8 cellular contexts compared by ENCODE assay signal in the genomic region with DNA sequence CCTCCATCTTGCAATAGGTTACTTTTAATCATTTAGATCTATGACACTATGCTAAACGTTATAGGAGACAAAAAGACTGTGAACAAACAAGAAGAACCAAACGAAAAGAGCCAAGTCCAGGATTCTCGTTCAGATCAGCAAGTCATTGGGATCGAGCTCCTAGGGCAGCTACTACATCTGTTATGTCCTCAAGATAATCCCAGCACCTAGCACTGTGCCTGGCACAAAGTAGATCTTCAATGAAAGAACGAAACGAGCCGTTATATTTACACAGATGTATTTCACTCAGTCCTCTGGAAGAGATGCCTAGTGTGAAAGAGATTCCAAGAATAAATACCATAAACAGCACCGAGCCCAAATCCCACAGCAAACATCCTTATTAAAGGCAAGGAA. TPM values are rescaled to one million over a fixed set of nuclear protein-coding genes. Genes with fewer than 3 reads are reported as not detected.
DNase-seq lines count a peak whose midpoint lies in the region; ATAC-seq and TF ChIP-seq lines count a peak whose summit lies in the region.

No MANE protein-coding gene starts in this region.

- H3K4me1 ChIP-seq in A673 (ENCODE audit: insufficient read depth, low read length, poor library complexity, severe bottlenecking) (peaks cover 12% of the 10 kb centered on the region), spleen (peaks cover 12 to 51% (median 30%) of the 10 kb centered on the region in 6 donors)

- H3K27me3 Mint-ChIP-seq in activated CD8-positive, alpha-beta T cell treated with anti-CD3 and anti-CD28 coated beads, Interleukin-2, amount 10 ng/mL, durations not matched to agents 7 days and 5 days (ENCODE audit: low read depth): no peaks in the 10 kb centered on the region

- H3K36me3 ChIP-seq in A673 (ENCODE audit: insufficient read depth, low read length, poor library complexity, severe bottlenecking) (peaks cover 13% of the 10 kb centered on the region), spleen (peaks cover 0 to 23% (median 3%) of the 10 kb centered on the region in 6 donors)

- CTCF ChIA-PET in A673 (lab: Charles Lee): interaction anchor here (1.0 to 2.4 kb wide), 2 partner anchors 16 to 18 kb away, joined by 5 to 8 read pairs; no protein-coding TSS in a partner anchor
- CTCF ChIA-PET in activated CD8-positive, alpha-beta T cell treated with anti-CD3 and anti-CD28 coated beads, Interleukin-2, amount 10 ng/mL, durations not matched to agents 7 days and 5 days (lab: Charles Lee): interaction anchor here (1.4 to 12.5 kb wide), 5 partner anchors 16 to 303 kb away, joined by 3 to 96 read pairs (median 7); no protein-coding TSS in a partner anchor

- no peak for TF ChIP-seq POLR2A in spleen (IDR thresholded peaks at IDR 0.05)

- DNase-seq in A673 (ENCODE audit: low spot score): no peak
- no peak for DNase-seq in activated CD8-positive, alpha-beta T cell treated with anti-CD3 and anti-CD28 coated beads, Interleukin-2, amount 10 ng/mL, durations not matched to agents 7 days and 5 days
- DNase-seq in hippocampal formation (lab: John Stamatoyannopoulos, UW): peak; percentile 56 to 63
- no peak for DNase-seq in spleen
- no peak for DNase-seq in dedifferentiated amniotic fluid mesenchymal stem cell (ENCODE audit: extremely low spot score)
- no peak for DNase-seq in amniotic stem cell (lab: John Stamatoyannopoulos, UW)
- no peak for DNase-seq in SHP77 (lab: John Stamatoyannopoulos, UW)

- peaks cover 46% of the 10 kb centered on the region for H3K4me1 Mint-ChIP-seq in activated CD8-positive, alpha-beta T cell treated with anti-CD3 and anti-CD28 coated beads, Interleukin-2, amount 10 ng/mL, durations not matched to agents 7 days and 5 days (ENCODE audit: low read depth)

- ATAC-seq in GM21717 (IDR thresholded peaks at IDR 0.05; ENCODE audit: unreplicated experiment): peak; percentile 2
- ATAC-seq in activated CD8-positive, alpha-beta T cell treated with anti-CD3 and anti-CD28 coated beads, Interleukin-2, amount 10 ng/mL, durations not matched to agents 7 days and 5 days: peak; percentile 0

- peaks cover 4% of the 10 kb centered on the region for H3K9me3 Mint-ChIP-seq in activated CD8-positive, alpha-beta T cell treated with anti-CD3 and anti-CD28 coated beads, Interleukin-2, amount 10 ng/mL, durations not matched to agents 7 days and 5 days (ENCODE audit: insufficient read depth)

- POLR2A ChIA-PET in A673 (lab: Charles Lee; ENCODE audit: low non-redundant PET): no interaction called here
- POLR2A ChIA-PET in activated CD8-positive, alpha-beta T cell treated with anti-CD3 and anti-CD28 coated beads, Interleukin-2, amount 10 ng/mL, durations not matched to agents 7 days and 5 days (lab: Charles Lee): interaction anchor here (0.7 to 2.1 kb wide), 7 partner anchors 11 to 447 kb away, joined by 3 to 13 read pairs (median 3); a partner anchor contains a TSS

- BruUV-seq in A673 (replicated peaks; lab: Mats Ljungman, UMichigan): no TSS peak

- H3K9me3 ChIP-seq in A673 (ENCODE audit: low read depth, low read length, poor library complexity, severe bottlenecking) (no peaks in the 10 kb centered on the region), spleen (no peaks in the 10 kb centered on the region)

- peaks cover 38% of the 10 kb centered on the region for H3K36me3 Mint-ChIP-seq in activated CD8-positive, alpha-beta T cell treated with anti-CD3 and anti-CD28 coated beads, Interleukin-2, amount 10 ng/mL, durations not matched to agents 7 days and 5 days (ENCODE audit: low read depth)

- H3K27ac ChIP-seq in A673 (ENCODE audit: low read depth, low read length, poor library complexity, severe bottlenecking) (peak overlapping the region; percentile 90), spleen (peak overlapping the region; percentile 91 to 98 (median 96))

- WGBS in spleen, 5 donors: 1 to 12% (median 4%) methylated on average over 8 of the region's 8 CpGs

- no peaks in the 10 kb centered on the region for H3K27me3 ChIP-seq in A673 (replicated peaks; ENCODE audit: insufficient read depth, low read depth, low read length, poor library complexity)
- no peaks in the 10 kb centered on the region for H3K27me3 ChIP-seq in spleen (replicated peaks in 1 of 7)

- H3K4me3 ChIP-seq in A673 (ENCODE audit: low read depth, low read length, poor library complexity, severe bottlenecking): peak overlapping the region; percentile 95
- H3K4me3 ChIP-seq in spleen: peak overlapping the region; percentile 87 to 98 (median 93)

- H3K27ac Mint-ChIP-seq in activated CD8-positive, alpha-beta T cell treated with anti-CD3 and anti-CD28 coated beads, Interleukin-2, amount 10 ng/mL, durations not matched to agents 7 days and 5 days: peak overlapping the region; percentile 96

- H3K4me3 Mint-ChIP-seq in activated CD8-positive, alpha-beta T cell treated with anti-CD3 and anti-CD28 coated beads, Interleukin-2, amount 10 ng/mL, durations not matched to agents 7 days and 5 days: peak overlapping the region; percentile 99

- intact Hi-C loops in A673 (cut with micrococcal nuclease; ENCODE audit: unreplicated experiment): no loop called here
- intact Hi-C loops in spleen (cut with DNase I; ENCODE audit: low total_unique reads): no loop called here

- TF ChIP-seq CTCF in A673 (conservative IDR thresholded peaks at IDR 0.05; ENCODE audit: low read depth, low read length) (no peak), spleen (IDR thresholded peaks at IDR 0.05 in 8 of 11, conservative IDR thresholded peaks at IDR 0.05 in 3 of 11) (no peak)

RNA-seq across cellular contexts. Expression of a gene that starts 0.5 kb away (rescaled TPM):
- total RNA-seq in A673 (2021): 8.4 and 8.8 TPM in 2 replicates
- total RNA-seq in activated CD8-positive, alpha-beta T cell treated with anti-CD3 and anti-CD28 coated beads, Interleukin-2, amount 10 ng/mL, durations not matched to agents 7 days and 5 days: 10 to 100 TPM in 1 of 2 experiments, 1 to 10 TPM in 1; 9.8 to 11.9 TPM
- total RNA-seq in spleen: 10 to 100 TPM in 2 of 7 donors, 1 to 10 TPM in 5; 6.9 to 13.7 (median 8.2) TPM
- 1 to 10 TPM; 2.5 to 6.4 (median 4.7) TPM for polyA plus RNA-seq in spleen

RNA-seq across cellular contexts. Expression of a gene that starts 0.7 kb away (rescaled TPM):
- total RNA-seq in A673 (2021) (45.6 and 48.0 TPM in 2 replicates), spleen (10 to 100 TPM; 19.5 to 31.2 (median 27.0) TPM)
- 10 to 100 TPM; 82.0 to 89.7 TPM for total RNA-seq in activated CD8-positive, alpha-beta T cell treated with anti-CD3 and anti-CD28 coated beads, Interleukin-2, amount 10 ng/mL, durations not matched to agents 7 days and 5 days
- polyA plus RNA-seq in spleen: 1 to 10 TPM; 5.9 to 9.4 (median 8.8) TPM

Comparison
In these comparisons a context has a peak if more than half of its experiments do, and no peak if none do; other contexts are left out.
1. DNase-seq: peak in hippocampal formation (2 of 2); none in A673 (single experiment), activated CD8-positive, alpha-beta T cell treated with anti-CD3 and anti-CD28 coated beads, Interleukin-2, amount 10 ng/mL, durations not matched to agents 7 days and 5 days (single experiment), spleen (single experiment), dedifferentiated amniotic fluid mesenchymal stem cell (single experiment), amniotic stem cell (single experiment) and SHP77 (0 of 2).